In the genomic region with DNA sequence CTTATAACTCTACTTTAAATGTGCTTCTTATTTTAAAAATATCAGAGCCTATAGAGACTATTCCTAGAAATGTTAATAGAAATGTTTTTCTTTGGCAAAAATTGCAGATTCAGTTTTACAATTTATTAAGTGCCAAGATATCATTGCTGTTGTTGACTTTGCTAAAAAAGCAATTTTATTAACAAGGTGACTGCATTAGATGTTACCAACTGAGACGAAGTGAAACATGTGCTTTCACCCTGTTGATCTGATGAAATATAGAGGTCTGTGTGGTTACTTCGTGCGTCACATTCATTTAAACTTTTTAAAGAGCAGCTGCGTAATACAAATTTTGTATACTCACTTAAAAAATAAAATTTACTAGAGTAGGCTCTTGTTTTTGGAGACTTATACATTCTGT, we compare ENCODE assay signal across 9 cellular contexts.
A peak's percentile ranks its signal among the peaks of the same experiment; 100 is the strongest.
DNase-seq lines count a peak whose midpoint lies in the region; TF ChIP-seq lines count a peak whose summit lies in the region.
"Had no signal": no experiment of that assay in that cellular context is flagged by ENCODE, and none has a peak within 500 bp of the region (broad histone marks: within the 10 kb centered on the region; RNA-seq: fewer than 3 reads in every experiment).

No MANE protein-coding gene starts in this region.

- H3K4me2 ChIP-seq in OCI-LY3 (ENCODE audit: low read length) (0 out of 2 replicates have a peak overlapping the region, but pooled peaks have one; percentile 3), fibroblast of lung (ENCODE audit: extremely low read depth, insufficient read depth, low read length) (peak overlapping the region; percentile 95)

- no peaks in the 10 kb centered on the region for H3K9me3 ChIP-seq in OCI-LY3 (ENCODE audit: insufficient read depth, low read length)
- H3K9me3 ChIP-seq in fibroblast of lung (ENCODE audit: control insufficient read depth, insufficient read depth, low read depth, low read length), result no peaks in the 10 kb centered on the region

- H3K4me1 Mint-ChIP-seq in progenitor cell of endocrine pancreas (ENCODE audit: low read depth), result peaks cover 48% of the 10 kb centered on the region

- H3K4me3 ChIP-seq in OCI-LY3 (ENCODE audit: low read length) (no peak overlapping the region), fibroblast of lung (replicated peaks in 1 of 4; ENCODE audit: control extremely low read depth in 1 of 4, insufficient read depth in 1 of 4, low read depth in 3 of 4, low read length in 4 of 4) (peak overlapping the region; percentile 49 to 84 (median 61))

- peak overlapping the region; percentile 96 for H3K27ac Mint-ChIP-seq in progenitor cell of endocrine pancreas
- H3K27ac Mint-ChIP-seq: activated CD4-positive, alpha-beta memory T cell treated with anti-CD3 and anti-CD28 coated beads for 36 hours had no signal

- TF ChIP-seq CTCF in OCI-LY3 (IDR thresholded peaks at IDR 0.05; ENCODE audit: low read depth, low read length), result no peak
- TF ChIP-seq CTCF in fibroblast of lung (conservative IDR thresholded peaks at IDR 0.05 in 1 of 2, IDR thresholded peaks at IDR 0.05 in 1 of 2; ENCODE audit: low read depth in 1 of 2, low read length in 2 of 2), result no peak
- no peak for TF ChIP-seq CTCF in progenitor cell of endocrine pancreas (IDR thresholded peaks at IDR 0.05; ENCODE audit: unreplicated experiment)

- no peaks in the 10 kb centered on the region for H3K27me3 Mint-ChIP-seq in progenitor cell of endocrine pancreas
- H3K27me3 Mint-ChIP-seq: activated CD4-positive, alpha-beta memory T cell treated with anti-CD3 and anti-CD28 coated beads for 36 hours had no signal

- H3K36me3 Mint-ChIP-seq in progenitor cell of endocrine pancreas (ENCODE audit: insufficient read depth), result peaks cover 11% of the 10 kb centered on the region
- H3K36me3 Mint-ChIP-seq: activated CD4-positive, alpha-beta memory T cell treated with anti-CD3 and anti-CD28 coated beads for 36 hours had no signal

- peaks cover 7% of the 10 kb centered on the region; the same call in 1 of the 2 replicates for H3K4me1 ChIP-seq in OCI-LY3 (ENCODE audit: low read length)
- no peaks in the 10 kb centered on the region for H3K4me1 ChIP-seq in fibroblast of lung (ENCODE audit: control insufficient read depth, extremely low read depth, insufficient read depth, low read length)

- H2AFZ ChIP-seq in OCI-LY3 (ENCODE audit: low read depth, low read length) (no peak overlapping the region), fibroblast of lung (ENCODE audit: low read length) (no peak overlapping the region)

- H3K9me3 Mint-ChIP-seq in progenitor cell of endocrine pancreas (ENCODE audit: low read depth), result peaks cover 28% of the 10 kb centered on the region
- H3K9me3 Mint-ChIP-seq: activated CD4-positive, alpha-beta memory T cell treated with anti-CD3 and anti-CD28 coated beads for 36 hours had no signal

- DNase-seq in EL, result peak; percentile 59
- DNase-seq in fibroblast of lung (ENCODE audit: low read depth in 2 of 2), result peak; percentile 74 to 86
- no peak for DNase-seq in progenitor cell of endocrine pancreas (ENCODE audit: low spot score, unreplicated experiment)
- DNase-seq in NCI-H1417 (lab: John Stamatoyannopoulos, UW), result no peak
- DNase-seq in stimulated activated CD4-positive, alpha-beta T cell treated with anti-CD3 and anti-CD28 coated beads, Interleukin-2, amount 100 ng/mL, for 48 hours, result no peak
- DNase-seq in NCI-H1436 treated with DMSO at 0.1 percent for 48 hours (lab: John Stamatoyannopoulos, UW), result no peak
- no peak for DNase-seq in activated gamma-delta T cell treated with Interleukin-2 at 50 U/mL for 16 hours
- DNase-seq: activated CD4-positive, alpha-beta memory T cell treated with anti-CD3 and anti-CD28 coated beads for 36 hours had no signal

- H3K36me3 ChIP-seq in OCI-LY3 (replicated peaks; ENCODE audit: low read depth, low read length), result no peaks in the 10 kb centered on the region
- H3K36me3 ChIP-seq in fibroblast of lung (ENCODE audit: control insufficient read depth, insufficient read depth, low read length), result no peaks in the 10 kb centered on the region

- H3K9ac ChIP-seq in OCI-LY3 (ENCODE audit: low read length), result no peak overlapping the region
- H3K9ac ChIP-seq in fibroblast of lung (ENCODE audit: insufficient read depth, low read length), result peak overlapping the region; percentile 16

- H3K27me3 ChIP-seq in OCI-LY3 (ENCODE audit: low read depth, low read length) (no peaks in the 10 kb centered on the region), fibroblast of lung (ENCODE audit: control insufficient read depth, insufficient read depth, low read length) (no peaks in the 10 kb centered on the region)

- no peak overlapping the region for H3K27ac ChIP-seq in OCI-LY3 (ENCODE audit: low read length)
- peak overlapping the region; percentile 73 for H3K27ac ChIP-seq in fibroblast of lung (ENCODE audit: insufficient read depth, low read length)

- peak overlapping the region; percentile 72 for H3K4me3 Mint-ChIP-seq in progenitor cell of endocrine pancreas (ENCODE audit: low read depth)
- H3K4me3 Mint-ChIP-seq: activated CD4-positive, alpha-beta memory T cell treated with anti-CD3 and anti-CD28 coated beads for 36 hours had no signal

- H3K79me2 ChIP-seq in OCI-LY3 (ENCODE audit: low read length) (no peaks in the 10 kb centered on the region), fibroblast of lung (ENCODE audit: control insufficient read depth, insufficient read depth, low read length) (no peaks in the 10 kb centered on the region)

- no peaks in the 10 kb centered on the region for H4K20me1 ChIP-seq in OCI-LY3 (ENCODE audit: insufficient read depth, low read length)
- H4K20me1 ChIP-seq in fibroblast of lung (ENCODE audit: control insufficient read depth, extremely low read depth, insufficient read depth, low read length), result no peaks in the 10 kb centered on the region

Comparison
In these comparisons a context has a peak if more than half of its experiments do, and no peak if none do; other contexts are left out.
1. DNase-seq: peak in EL (single experiment) and fibroblast of lung (2 of 2); none in progenitor cell of endocrine pancreas (single experiment), NCI-H1417 (0 of 3), stimulated activated CD4-positive, alpha-beta T cell treated with anti-CD3 and anti-CD28 coated beads, Interleukin-2, amount 100 ng/mL, for 48 hours (0 of 2), NCI-H1436 treated with DMSO at 0.1 percent for 48 hours (single experiment) and activated gamma-delta T cell treated with Interleukin-2 at 50 U/mL for 16 hours (single experiment).